In the genomic region with DNA sequence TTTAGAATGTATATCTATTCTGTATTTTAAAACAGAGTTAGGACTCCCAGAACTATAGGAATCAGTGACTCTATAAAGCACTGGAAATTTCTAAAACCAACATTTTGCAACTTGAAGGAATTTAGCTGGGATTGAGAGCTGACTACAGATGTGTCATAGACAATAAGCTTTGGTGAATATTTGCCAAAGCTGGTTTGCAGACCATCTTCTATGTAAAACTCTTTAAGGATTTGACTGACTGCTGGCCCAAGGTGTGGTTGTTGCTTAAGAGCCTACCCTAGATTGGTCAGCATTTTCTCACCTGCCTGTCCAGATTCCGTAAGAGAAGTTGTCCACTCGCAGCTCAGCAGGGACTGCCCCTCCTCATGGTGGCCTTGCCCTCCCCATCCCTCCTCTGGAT, we compare ENCODE assay signal across 6 cellular contexts.
"Had no signal": no experiment of that assay in that cellular context is flagged by ENCODE, and none has a peak within 500 bp of the region (broad histone marks: within the 10 kb centered on the region; RNA-seq: fewer than 3 reads in every experiment).

No MANE protein-coding gene starts in this region.

- DNase-seq: H9, HCEC 1CT had no signal

- H3K27me3 Mint-ChIP-seq: IgD-negative memory B cell had no signal

- ATAC-seq: GM23338, HepG2 had no signal

- H3K27ac ChIP-seq: HL-60 had no signal

- H3K4me1 Mint-ChIP-seq: GM23338, H9 had no signal

- H3K27ac Mint-ChIP-seq: GM23338, H9, IgD-negative memory B cell had no signal

- H2AFZ ChIP-seq: GM23338 had no signal

- H3K4me3 Mint-ChIP-seq: GM23338, H9, IgD-negative memory B cell had no signal

- H3K4me3 ChIP-seq: GM23338 had no signal

- H3K4me2 ChIP-seq: GM23338 had no signal
